Comparison of ENCODE assay signal across 1 cellular context in genomic region chr5:20972419-20972925, GRCh38.
TF ChIP-seq lines count a peak whose summit lies in the region.

No MANE protein-coding gene starts in this region.

TF ChIP-seq in GM23338, 12 proteins besides CTCF, POLR2A, EP300 and RAD21 (continued from another document):
- no peak; the same call in 1 of the 2 replicates for TF ChIP-seq ZNF462 (CRISPR knock-in tag; IDR thresholded peaks at IDR 0.05)
- TF ChIP-seq ETS1 (IDR thresholded peaks at IDR 0.05) = no peak
- no peak; the same call in 1 of the 2 replicates for TF ChIP-seq NANOG (IDR thresholded peaks at IDR 0.05; ENCODE audit: borderline replicate concordance)
- TF ChIP-seq POLR2AphosphoS5 (IDR thresholded peaks at IDR 0.05; ENCODE audit: low read depth) = no peak
- no peak for TF ChIP-seq JUNB (IDR thresholded peaks at IDR 0.05; ENCODE audit: unreplicated experiment)
- TF ChIP-seq ZNF331 (CRISPR knock-in tag; IDR thresholded peaks at IDR 0.05; ENCODE audit: low read depth) = no peak
TF ChIP-seq in GM23338: peak in this region for 0.
